In the genomic region with DNA sequence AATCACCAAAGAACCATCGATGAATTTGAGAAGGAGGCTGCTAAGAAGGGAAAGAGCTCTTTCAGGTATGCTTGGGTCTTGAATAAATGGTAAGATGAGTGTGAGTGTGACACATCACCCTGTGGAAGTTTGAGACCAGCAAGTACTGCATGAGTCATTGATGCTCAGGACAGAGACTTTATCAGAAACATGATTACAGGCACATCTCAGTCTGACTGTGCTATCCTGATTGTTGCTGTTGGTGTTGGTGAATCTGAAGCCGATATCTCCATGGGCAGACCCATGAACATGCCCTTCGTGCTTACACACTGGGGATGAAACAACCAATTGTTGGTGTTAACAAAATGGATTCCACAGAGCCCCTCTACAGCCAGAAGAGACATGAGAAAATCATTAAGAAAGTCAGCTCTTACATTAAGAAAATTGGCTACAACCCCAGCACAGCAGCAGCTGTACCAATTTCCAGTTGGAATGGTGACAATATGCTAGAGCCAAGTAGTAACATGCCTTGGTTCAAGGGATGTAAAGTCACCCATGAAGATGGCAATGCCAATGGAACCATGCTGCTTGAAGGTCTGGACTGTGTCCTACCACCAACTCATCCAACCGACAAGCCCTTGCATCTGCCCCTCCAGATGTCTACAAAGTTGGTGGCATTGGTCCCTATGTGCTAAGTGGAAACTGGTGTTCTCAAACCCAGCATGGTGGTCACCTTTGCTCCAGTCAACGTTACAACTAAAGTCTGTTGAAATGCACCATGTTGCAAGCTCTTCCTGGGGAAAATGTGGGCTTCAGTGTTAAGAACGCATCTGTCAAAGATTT, we compare ENCODE assay signal across 14 cellular contexts. TPM values are rescaled to one million over a fixed set of nuclear protein-coding genes. Genes with fewer than 3 reads are reported as not detected.
DNase-seq lines count a peak whose midpoint lies in the region; ATAC-seq, FAIRE-seq and TF ChIP-seq lines count a peak whose summit lies in the region.
"Had no signal": no experiment of that assay in that cellular context is flagged by ENCODE, and none has a peak within 500 bp of the region (broad histone marks: within the 10 kb centered on the region; RNA-seq: fewer than 3 reads in every experiment).

No MANE protein-coding gene starts in this region.

- no peaks in the 10 kb centered on the region for H3K9me1 ChIP-seq in keratinocyte (ENCODE audit: control insufficient read depth, extremely low read depth, insufficient read depth, low read length)

- intact Hi-C loops in HCT116 (cut with micrococcal nuclease) (loop anchor here (1.0 to 10.0 kb wide), 3 partner anchors 276 to 730 kb away; no protein-coding TSS in a partner anchor), thyroid gland (cut with DNase I) (loop anchor here (5.0 kb wide), 1 partner anchor 277 kb away; no protein-coding TSS in a partner anchor)

- RAD21 ChIA-PET in HCT116 (lab: Charles Lee; ENCODE audit: low non-redundant PET in 1 of 2, low total read pairs in 2 of 2, uncharacterized antibody in 2 of 2, unreplicated experiment in 2 of 2), result no interaction called here

- dilution Hi-C loops in keratinocyte (cut with MboI; ENCODE audit: extremely low pct_ligation_motif_present, low sequenced_read_pairs), result no loop called here

- H3K4me1 ChIP-seq in HCT116 (ENCODE audit: control insufficient read depth in 1 of 2, insufficient read depth in 2 of 2, low read length in 2 of 2) (peaks cover 0 to 9% of the 10 kb centered on the region in 2 experiments; a peak in 1 of 4 replicates), adipocyte (ENCODE audit: control insufficient read depth, insufficient read depth, low read length) (peaks cover 27% of the 10 kb centered on the region), keratinocyte (ENCODE audit: control insufficient read depth, extremely low read depth, insufficient read depth, low read length) (peaks cover 7% of the 10 kb centered on the region), thyroid gland (no peaks in the 10 kb centered on the region)

- H3K9me2 ChIP-seq in HCT116 (ENCODE audit: insufficient read depth), result no peaks in the 10 kb centered on the region

- POLR2A ChIA-PET in HCT116 (lab: Charles Lee), result no interaction called here

- H3K79me2 ChIP-seq in HCT116 (ENCODE audit: insufficient read depth, low read length) (no peaks in the 10 kb centered on the region), keratinocyte (ENCODE audit: control insufficient read depth, insufficient read depth, low read length) (no peaks in the 10 kb centered on the region)

- no TSS peak for BruUV-seq in HCT116 (replicated peaks; lab: Mats Ljungman, UMichigan)

- 91 to 94% methylated on average over 6 of the region's 6 CpGs for WGBS in thyroid gland, 2 donors

- no peaks in the 10 kb centered on the region for H3K36me3 ChIP-seq in HCT116 (ENCODE audit: control insufficient read depth in 1 of 2, insufficient read depth in 2 of 2, low read length in 2 of 2)
- no peaks in the 10 kb centered on the region for H3K36me3 ChIP-seq in adipocyte (ENCODE audit: control insufficient read depth, insufficient read depth, low read length, severe bottlenecking)
- H3K36me3 ChIP-seq in keratinocyte (ENCODE audit: control insufficient read depth in 2 of 2, extremely low read depth in 1 of 2, insufficient read depth in 2 of 2, low read length in 2 of 2), result no peaks in the 10 kb centered on the region
- no peaks in the 10 kb centered on the region for H3K36me3 ChIP-seq in thyroid gland

- no peak for TF ChIP-seq POLR2A in HCT116 (IDR thresholded peaks at IDR 0.05; ENCODE audit: borderline replicate concordance, extremely low read depth, insufficient read depth, insufficient read length)
- TF ChIP-seq POLR2A in thyroid gland (IDR thresholded peaks at IDR 0.05), result no peak

- peak; percentile 89 for FAIRE-seq in keratinocyte (lab: Jason Lieb, UNC)
- FAIRE-seq: H54 had no signal

- TF ChIP-seq RAD21 in HCT116 (IDR thresholded peaks at IDR 0.05; ENCODE audit: low read depth), result no peak

- no peak overlapping the region for H3K27ac ChIP-seq in HCT116 (ENCODE audit: low read depth, low read length)
- no peak overlapping the region for H3K27ac ChIP-seq in keratinocyte (ENCODE audit: control insufficient read depth, insufficient read depth, low read length)
- H3K27ac ChIP-seq in thyroid gland, result no peak overlapping the region
- H3K27ac ChIP-seq: C4-2B had no signal

- CTCF ChIA-PET in HCT116 (lab: Charles Lee), result interaction anchor here (1.0 to 1.4 kb wide), 4 partner anchors 276 to 539 kb away, joined by 3 to 5 read pairs (median 4); no protein-coding TSS in a partner anchor

- H3K9me3 ChIP-seq in HCT116 (ENCODE audit: control insufficient read depth in 1 of 2, insufficient read depth in 1 of 2, low read depth in 1 of 2, low read length in 2 of 2), result peaks cover 0 to 3% of the 10 kb centered on the region in 2 experiments; a peak in 1 of 4 replicates
- no peaks in the 10 kb centered on the region for H3K9me3 ChIP-seq in adipocyte (ENCODE audit: control insufficient read depth, low read length)
- H3K9me3 ChIP-seq in keratinocyte (ENCODE audit: control insufficient read depth, low read depth, low read length), result no peaks in the 10 kb centered on the region
- H3K9me3 ChIP-seq in thyroid gland, result no peaks in the 10 kb centered on the region

- TF ChIP-seq CTCF in HCT116 (IDR thresholded peaks at IDR 0.05 in 2 of 3, conservative IDR thresholded peaks at IDR 0.05 in 1 of 3; ENCODE audit: borderline replicate concordance in 1 of 3, insufficient read depth in 1 of 3, low read depth in 2 of 3, low read length in 2 of 3), result no peak
- no peak for TF ChIP-seq CTCF in keratinocyte (optimal IDR thresholded peaks at IDR 0.05 in 1 of 3, IDR thresholded peaks at IDR 0.05 in 1 of 3, conservative IDR thresholded peaks at IDR 0.05 in 1 of 3; ENCODE audit: extremely low read depth in 1 of 3, insufficient read depth in 2 of 3, low read length in 3 of 3)
- no peak for TF ChIP-seq CTCF in thyroid gland (IDR thresholded peaks at IDR 0.05)

- H3K9ac ChIP-seq in HCT116 (ENCODE audit: low read length) (no peak overlapping the region), adipocyte (ENCODE audit: low read length) (no peak overlapping the region), keratinocyte (ENCODE audit: control insufficient read depth, extremely low read depth, insufficient read depth, low read length) (no peak overlapping the region)

- no peak overlapping the region for H3K4me2 ChIP-seq in HCT116 (ENCODE audit: low read length)
- H3K4me2 ChIP-seq in keratinocyte (ENCODE audit: control insufficient read depth, extremely low read depth, insufficient read depth, low read depth, low read length), result peak overlapping the region; percentile 17

- no peaks in the 10 kb centered on the region for H3K27me3 ChIP-seq in HCT116 (ENCODE audit: insufficient read depth, low read length)
- no peaks in the 10 kb centered on the region for H3K27me3 ChIP-seq in adipocyte (replicated peaks; ENCODE audit: control insufficient read depth, insufficient read depth, low read length)
- H3K27me3 ChIP-seq in keratinocyte (ENCODE audit: control insufficient read depth, extremely low read depth, insufficient read depth, low read length), result peaks cover 4% of the 10 kb centered on the region
- no peaks in the 10 kb centered on the region for H3K27me3 ChIP-seq in thyroid gland

- DNase-seq in AG08396 (ENCODE audit: low spot score), result peak; percentile 30
- DNase-seq in HCT116 (ENCODE audit: low read depth, low spot score), result no peak
- DNase-seq in adipocyte (ENCODE audit: low read depth), result peak; percentile 31
- DNase-seq in keratinocyte (ENCODE audit: low read depth, low spot score), result peak; percentile 44
- no peak for DNase-seq in NCI-H128 (lab: John Stamatoyannopoulos, UW; ENCODE audit: unreplicated experiment)
- DNase-seq in stimulated activated CD4-positive, alpha-beta T cell treated with anti-CD3 and anti-CD28 coated beads, Interleukin-2, amount 100 ng/mL, for 24 hours, result no peak
- DNase-seq in thyroid gland, result no peak
- DNase-seq: stimulated activated naive CD4-positive, alpha-beta T cell treated with Interleukin-2 at 50 U/mL for 16 hours had no signal

- ATAC-seq in HCT116 (no peak), GM21447 (IDR thresholded peaks at IDR 0.05; ENCODE audit: unreplicated experiment) (no peak)

- H4K20me1 ChIP-seq in HCT116 (ENCODE audit: insufficient read depth) (no peaks in the 10 kb centered on the region), keratinocyte (ENCODE audit: control insufficient read depth, extremely low read depth, insufficient read depth, low read length) (no peaks in the 10 kb centered on the region)

- H3K4me3 ChIP-seq in HCT116 (replicated peaks in 1 of 2; ENCODE audit: low read depth in 1 of 2, low read length in 2 of 2) (no peak overlapping the region), adipocyte (ENCODE audit: low read length) (no peak overlapping the region), keratinocyte (ENCODE audit: control insufficient read depth in 2 of 3, extremely low read depth in 1 of 3, insufficient read depth in 2 of 3, low read depth in 1 of 3, low read length in 3 of 3) (no peak overlapping the region), thyroid gland (replicated peaks in 1 of 3) (no peak overlapping the region)

- H2AFZ ChIP-seq in HCT116 (ENCODE audit: low read depth, low read length, poor library complexity, severe bottlenecking), result peak overlapping the region; percentile 73
- no peak overlapping the region for H2AFZ ChIP-seq in keratinocyte (ENCODE audit: control insufficient read depth, low read length)

TF ChIP-seq in HCT116, 20 proteins besides CTCF, POLR2A, EP300 and RAD21 (continues in another document):
- no peak for TF ChIP-seq FOSL1 (IDR thresholded peaks at IDR 0.05; ENCODE audit: low read depth)
- no peak for TF ChIP-seq JUND (IDR thresholded peaks at IDR 0.05)
- TF ChIP-seq CBX3 (IDR thresholded peaks at IDR 0.05; ENCODE audit: low read depth), result no peak
- TF ChIP-seq SP1 (IDR thresholded peaks at IDR 0.05; ENCODE audit: low read depth), result no peak
- no peak for TF ChIP-seq ZFX (IDR thresholded peaks at IDR 0.05)
- no peak for TF ChIP-seq TCF7L2 (IDR thresholded peaks at IDR 0.05; ENCODE audit: borderline replicate concordance, extremely low read depth, insufficient read depth, insufficient read length)
- TF ChIP-seq EGR1 (IDR thresholded peaks at IDR 0.05; ENCODE audit: low read depth), result no peak

RNA-seq across cellular contexts. Expression of gene TM4SF4, which starts 20.5 kb away (rescaled TPM):
- total RNA-seq in HCT116 (2021; ENCODE audit: unreplicated experiment) (0.91 TPM), thyroid gland (1 to 10 TPM in 1 of 4 donors, not detected in 3; 3.4 TPM)
- polyA plus RNA-seq in HCT116 (2012), result not detected in 2 replicates
- polyA plus RNA-seq in keratinocyte, result not detected in 3 replicates
- not detected for polyA plus RNA-seq in keratinocyte (2011; ENCODE audit: low read depth)
- not detected in 2 replicates for polyA plus RNA-seq in keratinocyte (2011; cell fraction: cytosol; rRNA removed)
- polyA plus RNA-seq in keratinocyte (2011; cell fraction: nucleus; rRNA removed), result not detected in 2 replicates
- not detected in 2 replicates for polyA plus RNA-seq in keratinocyte (2012; ENCODE audit: low replicate concordance)
- polyA minus RNA-seq in keratinocyte, result not detected in 3 replicates
- not detected for polyA minus RNA-seq in keratinocyte (2011; cell fraction: cytosol; rRNA and poly(A)+ RNA removed)
- not detected in 2 replicates for polyA minus RNA-seq in keratinocyte (2011; cell fraction: nucleus; rRNA and poly(A)+ RNA removed)
- total RNA-seq: G401, mononuclear cell, SK-MEL-5 had no signal

Comparison
In these comparisons a context has a peak if more than half of its experiments do, and no peak if none do; other contexts are left out.
1. DNase-seq: peak in AG08396 (single experiment), adipocyte (single experiment) and keratinocyte (single experiment); none in HCT116 (single experiment), NCI-H128 (single experiment), stimulated activated CD4-positive, alpha-beta T cell treated with anti-CD3 and anti-CD28 coated beads, Interleukin-2, amount 100 ng/mL, for 24 hours (0 of 2) and thyroid gland (0 of 2).